In genomic region chr1:16236495-16237342, GRCh38 we compare ENCODE assay signal across 8 cellular contexts. TPM values are rescaled to one million over a fixed set of nuclear protein-coding genes. Genes with fewer than 3 reads are reported as not detected.
A peak's percentile ranks its signal among the peaks of the same experiment; 100 is the strongest.
DNase-seq lines count a peak whose midpoint lies in the region; ATAC-seq and TF ChIP-seq lines count a peak whose summit lies in the region.

CPLANE2 (minus strand) TSS chr1:16237183; CDS start chr1:16236742, 441 bp downstream.

- DNase-seq in AG09319 (ENCODE audit: extremely low read depth, low read depth) (peak; percentile 75), NCI-H446 treated with DMSO at 0.1 percent for 48 hours (lab: John Stamatoyannopoulos, UW) (peak; percentile 80), chondrocyte (ENCODE audit: low spot score) (peak; percentile 98)
- peak; percentile 94 to 96 for DNase-seq in activated CD4-positive, alpha-beta T cell treated with anti-CD3 and anti-CD28 coated beads for 24 hours (ENCODE audit: low read depth in 2 of 2)
- DNase-seq in stimulated activated CD4-positive, alpha-beta T cell treated with anti-CD3 and anti-CD28 coated beads, Interleukin-1b, Interleukin-23, amount 100 ng/mL, for 4 hours (ENCODE audit: low read depth in 2 of 2), result peak; percentile 95 to 96

- ATAC-seq in HG03354 (IDR thresholded peaks at IDR 0.05; ENCODE audit: poor library complexity, severe bottlenecking, unreplicated experiment), result peak; percentile 87

- peak; percentile 67 for TF ChIP-seq POLR2A in GM19099 (IDR thresholded peaks at IDR 0.05; ENCODE audit: extremely low read depth, insufficient read length, low read depth)

- H3K4me1 Mint-ChIP-seq in chondrocyte (ENCODE audit: low read depth), result peaks cover 16% of the 10 kb centered on the region

- H3K27ac ChIP-seq in layer of hippocampus (ENCODE audit: low read depth, low read length), result peak within 1 kb of the TSS; percentile 47

- peak; percentile 3 for TF ChIP-seq CTCF in AG09319 (IDR thresholded peaks at IDR 0.05; ENCODE audit: low read depth, low read length)
- peak; percentile 9 for TF ChIP-seq CTCF in chondrocyte (IDR thresholded peaks at IDR 0.05)

- no peaks in the 10 kb centered on the region for H3K9me3 Mint-ChIP-seq in chondrocyte (ENCODE audit: low read depth)

- peak within 1 kb of the TSS; percentile 80 for H3K4me3 Mint-ChIP-seq in chondrocyte (ENCODE audit: unreplicated experiment)

- no peaks in the 10 kb centered on the region for H3K27me3 Mint-ChIP-seq in chondrocyte (ENCODE audit: low read depth)

- H3K36me3 Mint-ChIP-seq in chondrocyte (ENCODE audit: low read depth), result peaks cover 1% of the 10 kb centered on the region

- H3K27ac Mint-ChIP-seq in chondrocyte (ENCODE audit: unreplicated experiment), result peak within 1 kb of the TSS; percentile 96

- H3K27me3 ChIP-seq in layer of hippocampus (ENCODE audit: control insufficient read depth, insufficient read depth, low read length), result no peaks in the 10 kb centered on the region

RNA-seq across cellular contexts. Expression of gene CPLANE2, which starts in this region (rescaled TPM):
- 8.5 to 12.3 TPM (median 12.0 TPM) in 3 replicates for total RNA-seq in chondrocyte

Comparison
In these comparisons a context has a peak if more than half of its experiments do, and no peak if none do; other contexts are left out.
1. Peak in every context shown above with its lines: DNase-seq, ATAC-seq and H3K27ac ChIP-seq.